In the genomic region with DNA sequence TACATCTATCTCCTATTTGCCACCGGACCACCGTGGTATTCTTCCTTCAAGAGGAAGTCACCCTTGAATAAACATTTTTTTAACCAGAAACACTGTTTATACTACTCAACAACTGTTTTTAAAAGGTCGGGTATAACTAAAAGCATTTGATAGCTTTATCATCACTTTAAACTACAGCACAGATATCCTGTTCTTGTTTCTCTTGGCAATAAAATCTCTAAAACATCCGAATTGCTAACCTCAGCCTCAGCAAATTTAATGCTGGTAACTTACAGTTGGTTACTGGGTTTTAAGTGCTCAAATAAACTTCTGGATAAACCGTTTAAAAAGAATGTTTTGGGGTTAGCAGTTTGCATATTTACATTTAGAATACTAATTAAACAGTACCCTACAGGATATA, we compare ENCODE assay signal across 30 cellular contexts. TPM values are rescaled to one million over a fixed set of nuclear protein-coding genes. Genes with fewer than 3 reads are reported as not detected.
A peak's percentile ranks its signal among the peaks of the same experiment; 100 is the strongest.
DNase-seq lines count a peak whose midpoint lies in the region; ATAC-seq and TF ChIP-seq lines count a peak whose summit lies in the region.
"Had no signal": no experiment of that assay in that cellular context is flagged by ENCODE, and none has a peak within 500 bp of the region (broad histone marks: within the 10 kb centered on the region; RNA-seq: fewer than 3 reads in every experiment).

No MANE protein-coding gene starts in this region.

- no peaks in the 10 kb centered on the region for H3K9me3 ChIP-seq in T-helper 17 cell (ENCODE audit: control insufficient read depth, low read length, poor library complexity, severe bottlenecking)
- no peaks in the 10 kb centered on the region for H3K9me3 ChIP-seq in skeletal muscle satellite cell (replicated peaks; ENCODE audit: low read length)
- no peaks in the 10 kb centered on the region for H3K9me3 ChIP-seq in breast epithelium
- H3K9me3 ChIP-seq in prostate gland = no peaks in the 10 kb centered on the region
- H3K9me3 ChIP-seq: SJCRH30, stomach, tibial artery had no signal

- ATAC-seq in T-helper 17 cell (no peak), HG02610 (IDR thresholded peaks at IDR 0.05; ENCODE audit: unreplicated experiment) (no peak), GM21723 (IDR thresholded peaks at IDR 0.05; ENCODE audit: unreplicated experiment) (no peak)
- ATAC-seq: GM12878, left colon had no signal

- DNase-seq in T-helper 17 cell (no peak), choroid plexus epithelial cell (ENCODE audit: low read depth) (peak; percentile 57), glomerular endothelial cell (ENCODE audit: extremely low read depth, low read depth, low spot score) (peak; percentile 77), breast epithelium (ENCODE audit: low spot score in 2 of 2) (no peak), prostate gland (ENCODE audit: low spot score) (no peak)
- DNase-seq: activated CD4-positive, alpha-beta T cell treated with anti-CD3 and anti-CD28 coated beads, Interleukin-2, amount 50 U/mL, for 48 hours; activated naive CD4-positive, alpha-beta T cell treated with Interleukin-2 at 50 U/mL for 16 hours; amniotic stem cell; cerebellar nuclear complex; EL; GOT3; KG1; left colon; NCI-H1436 treated with DMSO at 0.1 percent for 48 hours; NCI-H345; NCI-H82; nucleus accumbens; SJCRH30; small intestine; stimulated activated CD4-positive, alpha-beta T cell treated with anti-CD3 and anti-CD28 coated beads, Interleukin-2, amount 100 ng/mL, for 24 hours; stomach; T-helper 1 cell; tibial artery had no signal

- H3K4me1 Mint-ChIP-seq in T-helper 17 cell = peaks cover 11% of the 10 kb centered on the region

- H3K27me3 Mint-ChIP-seq in T-helper 17 cell = no peaks in the 10 kb centered on the region

- peak overlapping the region; percentile 41 for H3K4me2 ChIP-seq in skeletal muscle satellite cell (ENCODE audit: low read length)
- H3K4me2 ChIP-seq: hepatocyte had no signal

- intact Hi-C loops in breast epithelium (cut with DNase I; ENCODE audit: low total_unique reads) (no loop called here), prostate gland (cut with DNase I) (no loop called here)

- TF ChIP-seq CTCF in choroid plexus epithelial cell (conservative IDR thresholded peaks at IDR 0.05; ENCODE audit: low read depth, low read length) = no peak
- TF ChIP-seq CTCF in breast epithelium (IDR thresholded peaks at IDR 0.05) = no peak
- TF ChIP-seq CTCF in prostate gland (IDR thresholded peaks at IDR 0.05) = no peak

- 17% methylated on average over 5 of the region's 5 CpGs for WGBS in prostate gland

- H3K27ac Mint-ChIP-seq in T-helper 17 cell = peak overlapping the region; percentile 37

- H3K4me3 Mint-ChIP-seq in T-helper 17 cell = no peak overlapping the region

- no peaks in the 10 kb centered on the region for H3K27me3 ChIP-seq in skeletal muscle satellite cell (ENCODE audit: control insufficient read depth, insufficient read depth, low read length)
- H3K27me3 ChIP-seq in breast epithelium = no peaks in the 10 kb centered on the region
- H3K27me3 ChIP-seq in prostate gland (replicated peaks; ENCODE audit: insufficient read depth) = no peaks in the 10 kb centered on the region
- H3K27me3 ChIP-seq: hepatocyte, SJCRH30, stomach, tibial artery had no signal

- peaks cover 20% of the 10 kb centered on the region for H3K4me1 ChIP-seq in skeletal muscle satellite cell (ENCODE audit: control insufficient read depth, insufficient read depth, low read length)
- no peaks in the 10 kb centered on the region for H3K4me1 ChIP-seq in breast epithelium
- no peaks in the 10 kb centered on the region for H3K4me1 ChIP-seq in prostate gland (replicated peaks)
- H3K4me1 ChIP-seq: SJCRH30, tibial artery had no signal

- no peak overlapping the region for H3K9ac ChIP-seq in skeletal muscle satellite cell (ENCODE audit: low read depth, low read length)

- TF ChIP-seq POLR2A in breast epithelium (IDR thresholded peaks at IDR 0.05) (no peak), prostate gland (IDR thresholded peaks at IDR 0.05) (no peak)

- no peak overlapping the region for H3K27ac ChIP-seq in breast epithelium
- H3K27ac ChIP-seq in prostate gland = no peak overlapping the region
- H3K27ac ChIP-seq: epithelial cell of prostate, hepatocyte, SJCRH30, stomach, tibial artery had no signal

- H3K36me3 Mint-ChIP-seq in T-helper 17 cell (ENCODE audit: low read depth) = peaks cover 9% of the 10 kb centered on the region

- H3K4me3 ChIP-seq in choroid plexus epithelial cell (ENCODE audit: low read depth, low read length) (no peak overlapping the region), skeletal muscle satellite cell (ENCODE audit: low read length) (no peak overlapping the region), breast epithelium (no peak overlapping the region), prostate gland (no peak overlapping the region)
- H3K4me3 ChIP-seq: GM12878, hepatocyte, SJCRH30, stomach, tibial artery had no signal

- H3K36me3 ChIP-seq in skeletal muscle satellite cell (ENCODE audit: insufficient read depth, low read length) (peaks cover 25% of the 10 kb centered on the region), breast epithelium (no peaks in the 10 kb centered on the region), prostate gland (no peaks in the 10 kb centered on the region)

RNA-seq across cellular contexts. Expression of a gene that starts 20.4 kb away (rescaled TPM):
- total RNA-seq in T-helper 17 cell (10 to 100 TPM; 12.9 to 18.0 TPM), glomerular endothelial cell (10.9 and 11.4 TPM in 2 replicates), breast epithelium (10 to 100 TPM in 1 of 3 donors, 1 to 10 TPM in 2; 6.6 to 10.4 (median 9.5) TPM), prostate gland (10 to 100 TPM in 1 of 2 donors, 1 to 10 TPM in 1; 7.6 to 10.8 TPM)
- 11.7 and 13.5 TPM in 2 replicates for total RNA-seq in skeletal muscle satellite cell (2012; rRNA removed)

RNA-seq across cellular contexts. Expression of a gene that starts 31.9 kb away (rescaled TPM):
- total RNA-seq in T-helper 17 cell (under 1 TPM; 0.60 to 0.67 TPM), glomerular endothelial cell (0.29 and 0.63 TPM in 2 replicates), breast epithelium (1 to 10 TPM in 2 of 3 donors, under 1 TPM in 1; 0.80 to 1.5 (median 1.3) TPM), prostate gland (1 to 10 TPM in 1 of 2 donors, under 1 TPM in 1; 0.23 to 1.5 TPM)
- total RNA-seq in skeletal muscle satellite cell (2012; rRNA removed) = not detected in 2 replicates
- total RNA-seq: RPMI7951 had no signal

RNA-seq across cellular contexts. Expression of a gene that starts 32.9 kb away (rescaled TPM):
- total RNA-seq in T-helper 17 cell (10 to 100 TPM; 32.7 to 36.3 TPM), glomerular endothelial cell (3.6 and 6.0 TPM in 2 replicates), breast epithelium (10 to 100 TPM; 10.8 to 14.3 (median 11.2) TPM), prostate gland (10 to 100 TPM; 14.4 to 22.3 TPM)
- total RNA-seq in skeletal muscle satellite cell (2012; rRNA removed) = 5.7 and 8.1 TPM in 2 replicates

Comparison
In these comparisons a context has a peak if more than half of its experiments do, and no peak if none do; other contexts are left out.
1. DNase-seq: peak in choroid plexus epithelial cell (single experiment) and glomerular endothelial cell (single experiment); none in T-helper 17 cell (0 of 3), breast epithelium (0 of 2) and prostate gland (single experiment).